ENCODE assay signal across 1 cellular context in genomic region chr13:40660692-40661091, GRCh38.
TF ChIP-seq lines count a peak whose summit lies in the region.

No MANE protein-coding gene starts in this region.

TF ChIP-seq in SK-N-SH, 30 proteins besides CTCF, POLR2A, EP300 and RAD21 (continued from another document):
- TF ChIP-seq REST (IDR thresholded peaks at IDR 0.05; ENCODE audit: low read depth, low read length) (no peak), USF2 (IDR thresholded peaks at IDR 0.05; ENCODE audit: borderline replicate concordance, low read depth, low read length) (no peak), RCOR1 (IDR thresholded peaks at IDR 0.05; ENCODE audit: low read length) (no peak), EZH2phosphoT487 (IDR thresholded peaks at IDR 0.05; ENCODE audit: borderline replicate concordance, low read depth) (no peak), CHD2 (IDR thresholded peaks at IDR 0.05; ENCODE audit: low read length, partially characterized antibody) (no peak), PBX3 (IDR thresholded peaks at IDR 0.05) (no peak), GATA2 (CRISPR knock-in tag; IDR thresholded peaks at IDR 0.05) (no peak), ZBTB33 (IDR thresholded peaks at IDR 0.05; ENCODE audit: borderline replicate concordance, low read depth) (no peak), POLR2AphosphoS5 (IDR thresholded peaks at IDR 0.05; ENCODE audit: low read depth, low read length) (no peak), NFIC (IDR thresholded peaks at IDR 0.05; ENCODE audit: borderline replicate concordance) (no peak), TAF1 (IDR thresholded peaks at IDR 0.05; ENCODE audit: borderline replicate concordance, low read depth, low read length) (no peak), RFX5 (IDR thresholded peaks at IDR 0.05; ENCODE audit: low read length) (no peak), TCF12 (IDR thresholded peaks at IDR 0.05) (no peak), RXRA (IDR thresholded peaks at IDR 0.05; ENCODE audit: borderline replicate concordance, low read depth) (no peak), SMC3 (IDR thresholded peaks at IDR 0.05; ENCODE audit: low read depth, low read length) (no peak), JUND (IDR thresholded peaks at IDR 0.05) (no peak), USF1 (IDR thresholded peaks at IDR 0.05; ENCODE audit: borderline replicate concordance, low read depth) (no peak)
